ENCODE assay signal across 1 cellular context in the genomic region with DNA sequence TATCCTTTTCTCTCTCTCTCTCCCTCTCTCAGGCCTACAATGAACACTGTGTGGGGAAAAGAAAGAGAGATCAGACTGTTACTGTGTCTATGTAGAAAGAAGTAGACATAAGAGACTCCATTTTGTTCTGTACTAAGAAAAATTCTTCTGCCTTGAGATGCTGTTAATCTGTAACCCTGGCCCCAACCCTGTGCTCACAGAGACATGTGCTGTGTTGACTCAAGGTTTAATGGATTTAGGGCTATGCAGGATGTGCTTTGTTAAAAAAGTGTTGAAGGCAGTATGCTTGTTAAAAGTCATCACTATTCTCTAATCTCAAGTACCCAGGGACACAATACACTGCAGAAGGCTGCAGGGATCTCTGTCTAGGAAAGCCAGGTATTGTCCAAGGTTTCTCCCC.
A peak's percentile ranks its signal among the peaks of the same experiment; 100 is the strongest.
TF ChIP-seq lines count a peak whose summit lies in the region.

No MANE protein-coding gene starts in this region.

TF ChIP-seq in HepG2, 621 proteins besides CTCF, POLR2A, EP300 and RAD21 (continued from another document):
- 0 out of 2 replicates have a peak, but pooled peaks have one; percentile 6 for TF ChIP-seq BCL6 (CRISPR knock-in tag; IDR thresholded peaks at IDR 0.05)
